11 cellular contexts compared by ENCODE assay signal in genomic region chr10:70364772-70365091, GRCh38. TPM values are rescaled to one million over a fixed set of nuclear protein-coding genes. Genes with fewer than 3 reads are reported as not detected.
DNase-seq lines count a peak whose midpoint lies in the region; ATAC-seq and TF ChIP-seq lines count a peak whose summit lies in the region.
"Had no signal": no experiment of that assay in that cellular context is flagged by ENCODE, and none has a peak within 500 bp of the region (broad histone marks: within the 10 kb centered on the region; RNA-seq: fewer than 3 reads in every experiment).

No MANE protein-coding gene starts in this region.

- no peaks in the 10 kb centered on the region for H3K9me3 ChIP-seq in MM.1S (replicated peaks; ENCODE audit: insufficient read depth, low read length)
- no peaks in the 10 kb centered on the region for H3K9me3 ChIP-seq in endodermal cell (ENCODE audit: control insufficient read depth, low read length)
- H3K9me3 ChIP-seq in skeletal muscle satellite cell (replicated peaks; ENCODE audit: low read length): no peaks in the 10 kb centered on the region
- H3K9me3 ChIP-seq: stomach had no signal

- H3K36me3 ChIP-seq in MM.1S (replicated peaks; ENCODE audit: insufficient read depth, low read length): no peaks in the 10 kb centered on the region
- no peaks in the 10 kb centered on the region for H3K36me3 ChIP-seq in endodermal cell (ENCODE audit: control insufficient read depth, insufficient read depth, low read length)
- no peaks in the 10 kb centered on the region for H3K36me3 ChIP-seq in skeletal muscle satellite cell (ENCODE audit: insufficient read depth, low read length)
- H3K36me3 ChIP-seq: stomach had no signal

- H3K27ac Mint-ChIP-seq in endodermal cell: peak overlapping the region; percentile 52

- H3K27ac ChIP-seq in MM.1S (ENCODE audit: low read length): no peak overlapping the region
- no peak overlapping the region for H3K27ac ChIP-seq in endodermal cell (ENCODE audit: low read depth, low read length)

- WGBS in endodermal cell (ENCODE audit: insufficient coverage in 1 of 2, insufficient read length in 1 of 2), 2 experiments: 45% methylated on average over 2 of the region's 2 CpGs; no CpG with 5 or more reads in 1 of the 2 experiments
- 25% methylated on average over 2 of the region's 2 CpGs for WGBS in lower leg skin, 2 donors

- no peaks in the 10 kb centered on the region for H3K27me3 Mint-ChIP-seq in endodermal cell (ENCODE audit: insufficient read depth)

- H3K9me3 Mint-ChIP-seq in endodermal cell: no peaks in the 10 kb centered on the region

- DNase-seq in MM.1S (no peak), endodermal cell (no peak), lower leg skin (ENCODE audit: low spot score in 2 of 2) (no peak)
- DNase-seq: NCI-H187 treated with DMSO at 0.1 percent for 48 hours had no signal

- no peak overlapping the region for H3K4me3 Mint-ChIP-seq in endodermal cell

- H3K79me2 ChIP-seq in MM.1S (ENCODE audit: low read length): peaks cover 6% of the 10 kb centered on the region
- H3K79me2 ChIP-seq: hepatocyte had no signal

- ATAC-seq in GM18505 (IDR thresholded peaks at IDR 0.05; ENCODE audit: unreplicated experiment) (peak; percentile 15), HG03432 (IDR thresholded peaks at IDR 0.05; ENCODE audit: unreplicated experiment) (no peak), GM21381 (IDR thresholded peaks at IDR 0.05; ENCODE audit: unreplicated experiment) (no peak)

- peaks cover 9% of the 10 kb centered on the region for H3K4me1 Mint-ChIP-seq in endodermal cell

- intact Hi-C loops in lower leg skin (cut with DNase I; ENCODE audit: low total_unique reads): loop anchor here (5.0 kb wide), 1 partner anchor 142 kb away; no protein-coding TSS in a partner anchor

- H3K4me2 ChIP-seq in MM.1S (ENCODE audit: low read depth, low read length) (peak overlapping the region; percentile 51; the same call in 1 of the 2 replicates), skeletal muscle satellite cell (ENCODE audit: low read length) (peak overlapping the region; percentile 44)

- peaks cover 2% of the 10 kb centered on the region for H3K36me3 Mint-ChIP-seq in endodermal cell (ENCODE audit: low read depth)

- H3K4me3 ChIP-seq in MM.1S (ENCODE audit: low read length): no peak overlapping the region
- no peak overlapping the region for H3K4me3 ChIP-seq in endodermal cell (ENCODE audit: low read length)
- H3K4me3 ChIP-seq in skeletal muscle satellite cell (ENCODE audit: low read length): no peak overlapping the region
- no peak overlapping the region for H3K4me3 ChIP-seq in lower leg skin (ENCODE audit: low read depth, poor library complexity, severe bottlenecking)
- H3K4me3 ChIP-seq: hepatocyte, SK-N-MC had no signal

- no peaks in the 10 kb centered on the region for H3K9me2 ChIP-seq in MM.1S (replicated peaks; ENCODE audit: insufficient read depth, low read length)

- H3K27me3 ChIP-seq in MM.1S (replicated peaks; ENCODE audit: insufficient read depth, low read length) (no peaks in the 10 kb centered on the region), endodermal cell (ENCODE audit: control insufficient read depth, insufficient read depth, low read length, poor library complexity, severe bottlenecking) (no peaks in the 10 kb centered on the region), skeletal muscle satellite cell (ENCODE audit: control insufficient read depth, insufficient read depth, low read length) (no peaks in the 10 kb centered on the region)
- H3K27me3 ChIP-seq: hepatocyte, stomach had no signal

- H3F3A ChIP-seq in MM.1S (ENCODE audit: insufficient read depth, low read length): no peaks in the 10 kb centered on the region

- H3K9ac ChIP-seq in MM.1S (ENCODE audit: low read length) (no peak overlapping the region), endodermal cell (ENCODE audit: extremely low read depth, low read length, poor library complexity, severe bottlenecking) (no peak overlapping the region), skeletal muscle satellite cell (ENCODE audit: low read depth, low read length) (no peak overlapping the region)

- H3K4me1 ChIP-seq in MM.1S (ENCODE audit: low read length) (peaks cover 7% of the 10 kb centered on the region), endodermal cell (ENCODE audit: control insufficient read depth, insufficient read depth, low read length) (no peaks in the 10 kb centered on the region), skeletal muscle satellite cell (ENCODE audit: control insufficient read depth, insufficient read depth, low read length) (peaks cover 14% of the 10 kb centered on the region)

- TF ChIP-seq POLR2A in GM18505 (IDR thresholded peaks at IDR 0.05; ENCODE audit: borderline replicate concordance, extremely low read depth, insufficient read depth, insufficient read length) (no peak), lower leg skin (IDR thresholded peaks at IDR 0.05) (no peak)

- TF ChIP-seq CTCF in MM.1S (IDR thresholded peaks at IDR 0.05; ENCODE audit: low read length) (no peak), endodermal cell (conservative IDR thresholded peaks at IDR 0.05) (no peak), lower leg skin (IDR thresholded peaks at IDR 0.05) (no peak)

- H2AFZ ChIP-seq in MM.1S (ENCODE audit: low read length): no peak overlapping the region
- H2AFZ ChIP-seq: hepatocyte had no signal

- no peaks in the 10 kb centered on the region for H4K20me1 ChIP-seq in MM.1S (ENCODE audit: insufficient read depth, low read length)

RNA-seq across cellular contexts. Expression of gene LRRC20, which starts 17.7 kb away (rescaled TPM):
- total RNA-seq in endodermal cell: 10 to 100 TPM; 12.9 to 23.0 TPM
- polyA plus RNA-seq in endodermal cell (2013, experiment 1 of 2): 29.4 TPM
- polyA plus RNA-seq in endodermal cell (2013, experiment 2 of 2): 29.1 TPM
- 5.7 and 11.7 TPM in 2 replicates for total RNA-seq in skeletal muscle satellite cell (2012; rRNA removed)
- 1 to 10 TPM; 4.0 to 7.6 (median 5.9) TPM for total RNA-seq in lower leg skin

RNA-seq across cellular contexts. Expression of gene EIF4EBP2, which starts 39.2 kb away (rescaled TPM):
- 100 to 1,000 TPM; 103 to 119 TPM for total RNA-seq in endodermal cell
- polyA plus RNA-seq in endodermal cell (2013, experiment 1 of 2): 85.9 TPM
- 81.0 TPM for polyA plus RNA-seq in endodermal cell (2013, experiment 2 of 2)
- total RNA-seq in skeletal muscle satellite cell (2012; rRNA removed): 30.9 and 32.8 TPM in 2 replicates
- 10 to 100 TPM; 40.2 to 68.0 (median 58.9) TPM for total RNA-seq in lower leg skin
